In genomic region chr1:11337536-11338350, GRCh38 we compare ENCODE assay signal across 8 cellular contexts.
DNase-seq lines count a peak whose midpoint lies in the region; ATAC-seq and TF ChIP-seq lines count a peak whose summit lies in the region.

No MANE protein-coding gene starts in this region.

- 0 out of 2 replicates have a peak, but pooled peaks cover 1% of the 10 kb centered on the region for H4K20me1 ChIP-seq in DND-41 (ENCODE audit: insufficient read depth, low read length)
- H4K20me1 ChIP-seq in MM.1S (ENCODE audit: insufficient read depth, low read length), result no peaks in the 10 kb centered on the region

- peak; percentile 93 for TF ChIP-seq CTCF in DND-41 (IDR thresholded peaks at IDR 0.05; ENCODE audit: borderline replicate concordance, extremely low read depth, low read length, poor library complexity, severe bottlenecking)
- TF ChIP-seq CTCF in MM.1S (IDR thresholded peaks at IDR 0.05; ENCODE audit: low read length), result peak; percentile 79

- no peaks in the 10 kb centered on the region for H3F3A ChIP-seq in MM.1S (ENCODE audit: insufficient read depth, low read length)

- peak; percentile 95 for ATAC-seq in DND-41 (ENCODE audit: insufficient read depth, low read depth)
- ATAC-seq in HG02610 (IDR thresholded peaks at IDR 0.05; ENCODE audit: unreplicated experiment), result no peak
- ATAC-seq in GM19023 (IDR thresholded peaks at IDR 0.05; ENCODE audit: unreplicated experiment), result no peak

- H3K27ac ChIP-seq in DND-41 (ENCODE audit: low read length) (no peak overlapping the region), MM.1S (ENCODE audit: low read length) (no peak overlapping the region)

- DNase-seq in DND-41, result peak; percentile 74
- DNase-seq in MM.1S, result peak; percentile 49
- DNase-seq in SKM-1 (lab: John Stamatoyannopoulos, UW; ENCODE audit: unreplicated experiment), result peak; percentile 10
- peak; percentile 67 for DNase-seq in activated naive CD4-positive, alpha-beta T cell treated with Interleukin-2 at 50 U/mL for 16 hours
- DNase-seq in iPS-NIHi7 (ENCODE audit: extremely low spot score), result peak; percentile 85
- DNase-seq in stimulated activated CD4-positive, alpha-beta T cell treated with anti-CD3 and anti-CD28 coated beads, TNF-alpha, amount 100 ng/mL, for 1 hour (ENCODE audit: low read depth in 3 of 3, low spot score in 1 of 3), result peak; percentile 23 to 70 (median 36)

- H3K36me3 ChIP-seq in DND-41 (ENCODE audit: insufficient read depth, low read length) (no peaks in the 10 kb centered on the region), MM.1S (replicated peaks; ENCODE audit: insufficient read depth, low read length) (no peaks in the 10 kb centered on the region)

- H3K9ac ChIP-seq in DND-41 (ENCODE audit: low read depth, low read length) (no peak overlapping the region), MM.1S (ENCODE audit: low read length) (no peak overlapping the region)

- H3K9me2 ChIP-seq in MM.1S (replicated peaks; ENCODE audit: insufficient read depth, low read length), result no peaks in the 10 kb centered on the region

- H3K27me3 ChIP-seq in DND-41 (ENCODE audit: insufficient read depth, low read length, poor library complexity) (no peaks in the 10 kb centered on the region), MM.1S (replicated peaks; ENCODE audit: insufficient read depth, low read length) (peaks cover 73% of the 10 kb centered on the region)

- H3K4me2 ChIP-seq in DND-41 (ENCODE audit: insufficient read depth, low read length) (no peak overlapping the region), MM.1S (ENCODE audit: low read depth, low read length) (no peak overlapping the region)

- H3K79me2 ChIP-seq in DND-41 (ENCODE audit: insufficient read depth, low read length) (no peaks in the 10 kb centered on the region), MM.1S (ENCODE audit: low read length) (no peaks in the 10 kb centered on the region)

- H3K4me3 ChIP-seq in DND-41 (ENCODE audit: low read depth in 1 of 2, low read length in 2 of 2) (no peak overlapping the region), MM.1S (ENCODE audit: low read length) (no peak overlapping the region)

- H2AFZ ChIP-seq in DND-41 (ENCODE audit: low read depth, low read length) (no peak overlapping the region), MM.1S (ENCODE audit: low read length) (no peak overlapping the region)

- no peaks in the 10 kb centered on the region for H3K9me3 ChIP-seq in DND-41 (ENCODE audit: insufficient read depth, low read length, severe bottlenecking)
- H3K9me3 ChIP-seq in MM.1S (replicated peaks; ENCODE audit: insufficient read depth, low read length), result no peaks in the 10 kb centered on the region

- H3K4me1 ChIP-seq in DND-41 (ENCODE audit: insufficient read depth, low read length) (no peaks in the 10 kb centered on the region), MM.1S (ENCODE audit: low read length) (no peaks in the 10 kb centered on the region)

Comparison
In these comparisons a context has a peak if more than half of its experiments do, and no peak if none do; other contexts are left out.
1. DNase-seq: peak in every context shown above with its lines; median percentile 85 in iPS-NIHi7; 74 in DND-41; 67 in activated naive CD4-positive, alpha-beta T cell treated with Interleukin-2 at 50 U/mL for 16 hours; 49 in MM.1S; 36 in stimulated activated CD4-positive, alpha-beta T cell treated with anti-CD3 and anti-CD28 coated beads, TNF-alpha, amount 100 ng/mL, for 1 hour; 10 in SKM-1.